In the genomic region with DNA sequence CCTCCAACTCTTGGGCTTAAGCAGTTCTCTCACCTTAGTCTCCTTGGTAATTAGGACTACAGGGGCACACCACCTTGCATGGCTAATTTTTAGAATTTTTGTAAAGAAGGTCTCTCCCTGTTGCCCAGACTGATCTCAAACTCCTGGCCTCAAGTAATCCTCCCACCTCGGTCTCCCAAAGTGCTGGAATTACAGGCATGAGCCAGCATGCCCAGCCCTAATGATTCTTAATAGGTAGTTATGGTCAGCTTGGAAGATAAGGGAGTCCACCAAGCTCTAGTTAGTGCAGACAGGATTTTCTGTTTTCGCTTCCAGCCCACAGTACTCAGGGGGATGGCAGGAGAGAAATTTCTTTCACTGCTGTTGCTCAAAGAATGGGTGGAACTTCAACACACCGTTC, we compare ENCODE assay signal across 6 cellular contexts.
"Had no signal": no experiment of that assay in that cellular context is flagged by ENCODE, and none has a peak within 500 bp of the region (broad histone marks: within the 10 kb centered on the region; RNA-seq: fewer than 3 reads in every experiment).

No MANE protein-coding gene starts in this region.

- H3K9me3 Mint-ChIP-seq: H9 had no signal

- ATAC-seq: K562 had no signal

- DNase-seq: GM23248, H9, HCEC 1CT, IMR-90, KG1 had no signal

- H3K4me3 Mint-ChIP-seq: H9 had no signal

- H3K27ac Mint-ChIP-seq: H9 had no signal
